Comparison of ENCODE assay signal across 1 cellular context in the genomic region with DNA sequence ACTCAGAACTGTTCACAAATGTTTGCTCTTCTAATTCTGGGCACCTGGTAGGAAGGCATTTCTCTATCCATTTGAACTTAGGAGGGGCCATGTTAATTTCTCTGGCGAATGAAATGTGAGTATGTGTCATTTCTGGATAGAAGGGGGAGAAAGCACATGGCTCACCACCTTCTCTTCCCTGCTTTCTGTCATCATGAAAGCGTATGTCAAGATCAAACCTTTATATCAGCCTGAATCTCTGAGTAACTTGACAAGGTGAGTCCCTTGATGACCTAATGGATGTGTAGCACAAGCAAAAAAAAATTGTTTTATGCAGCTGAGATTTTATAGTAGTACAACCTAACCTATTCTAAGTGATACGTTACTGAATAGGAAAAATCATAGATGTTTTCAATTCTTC.
TF ChIP-seq lines count a peak whose summit lies in the region.

No MANE protein-coding gene starts in this region.

TF ChIP-seq in SK-N-SH, 30 proteins besides CTCF, POLR2A, EP300 and RAD21:
- TF ChIP-seq, protein P1, sequence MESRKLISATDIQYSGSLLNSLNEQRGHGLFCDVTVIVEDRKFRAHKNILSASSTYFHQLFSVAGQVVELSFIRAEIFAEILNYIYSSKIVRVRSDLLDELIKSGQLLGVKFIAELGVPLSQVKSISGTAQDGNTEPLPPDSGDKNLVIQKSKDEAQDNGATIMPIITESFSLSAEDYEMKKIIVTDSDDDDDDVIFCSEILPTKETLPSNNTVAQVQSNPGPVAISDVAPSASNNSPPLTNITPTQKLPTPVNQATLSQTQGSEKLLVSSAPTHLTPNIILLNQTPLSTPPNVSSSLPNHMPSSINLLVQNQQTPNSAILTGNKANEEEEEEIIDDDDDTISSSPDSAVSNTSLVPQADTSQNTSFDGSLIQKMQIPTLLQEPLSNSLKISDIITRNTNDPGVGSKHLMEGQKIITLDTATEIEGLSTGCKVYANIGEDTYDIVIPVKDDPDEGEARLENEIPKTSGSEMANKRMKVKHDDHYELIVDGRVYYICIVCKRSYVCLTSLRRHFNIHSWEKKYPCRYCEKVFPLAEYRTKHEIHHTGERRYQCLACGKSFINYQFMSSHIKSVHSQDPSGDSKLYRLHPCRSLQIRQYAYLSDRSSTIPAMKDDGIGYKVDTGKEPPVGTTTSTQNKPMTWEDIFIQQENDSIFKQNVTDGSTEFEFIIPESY (IDR thresholded peaks at IDR 0.05; ENCODE audit: borderline replicate concordance, low read depth): no peak
- TF ChIP-seq CHD2 (IDR thresholded peaks at IDR 0.05; ENCODE audit: low read length, partially characterized antibody) (no peak), MXI1 (IDR thresholded peaks at IDR 0.05; ENCODE audit: low read depth, low read length) (no peak)
